Comparison of ENCODE assay signal across 8 cellular contexts in genomic region chr6:49550413-49551125, GRCh38. TPM values are rescaled to one million over a fixed set of nuclear protein-coding genes. Genes with fewer than 3 reads are reported as not detected.
DNase-seq lines count a peak whose midpoint lies in the region; ATAC-seq and TF ChIP-seq lines count a peak whose summit lies in the region.

C6orf141 (plus strand) TSS chr6:49550668; CDS start chr6:49550793, 125 bp downstream.

- WGBS in right cardiac atrium, result 1% methylated on average over 48 of the region's 48 CpGs

- intact Hi-C loops in right cardiac atrium (cut with DNase I), result no loop called here
- intact Hi-C loops in gastrocnemius medialis (cut with DNase I; ENCODE audit: low total_unique reads), result no loop called here
- intact Hi-C loops in posterior vena cava (cut with DNase I), result no loop called here

- TF ChIP-seq POLR2A in gastrocnemius medialis (IDR thresholded peaks at IDR 0.05), result no peak

- H3K9me3 Mint-ChIP-seq in activated naive CD4-positive, alpha-beta T cell treated with anti-CD3 and anti-CD28 coated beads, Interleukin-2, amount 10 ng/mL, durations not matched to agents 7 days and 5 days, result no peaks in the 10 kb centered on the region

- no peak within 1 kb of the TSS for H3K27ac Mint-ChIP-seq in activated naive CD4-positive, alpha-beta T cell treated with anti-CD3 and anti-CD28 coated beads, Interleukin-2, amount 10 ng/mL, durations not matched to agents 7 days and 5 days

- no peak within 1 kb of the TSS for H3K27ac ChIP-seq in right cardiac atrium (ENCODE audit: low read length)
- peak within 1 kb of the TSS in 3 of 4 donors; percentile 37 to 48 (median 40) for H3K27ac ChIP-seq in gastrocnemius medialis

- H3K27me3 Mint-ChIP-seq in activated naive CD4-positive, alpha-beta T cell treated with anti-CD3 and anti-CD28 coated beads, Interleukin-2, amount 10 ng/mL, durations not matched to agents 7 days and 5 days, result peaks cover 35% of the 10 kb centered on the region

- no peaks in the 10 kb centered on the region for H3K36me3 ChIP-seq in gastrocnemius medialis

- H3K4me3 ChIP-seq in right cardiac atrium (ENCODE audit: low read length) (peak within 1 kb of the TSS; percentile 47), gastrocnemius medialis (peak within 1 kb of the TSS; percentile 38 to 60 (median 54))

- H3K4me1 Mint-ChIP-seq in activated naive CD4-positive, alpha-beta T cell treated with anti-CD3 and anti-CD28 coated beads, Interleukin-2, amount 10 ng/mL, durations not matched to agents 7 days and 5 days, result peaks cover 21% of the 10 kb centered on the region

- peak within 1 kb of the TSS; percentile 68 for H3K4me3 Mint-ChIP-seq in activated naive CD4-positive, alpha-beta T cell treated with anti-CD3 and anti-CD28 coated beads, Interleukin-2, amount 10 ng/mL, durations not matched to agents 7 days and 5 days

- DNase-seq in NCI-H2227 (lab: John Stamatoyannopoulos, UW; ENCODE audit: unreplicated experiment) (peak; percentile 25), NCI-H2227 treated with DMSO at 0.1 percent for 48 hours (lab: John Stamatoyannopoulos, UW) (no peak), NCI-H146 (lab: John Stamatoyannopoulos, UW) (peak; percentile 92), right cardiac atrium (peak; percentile 11 to 69 (median 22)), gastrocnemius medialis (no peak), posterior vena cava (ENCODE audit: low spot score) (no peak)
- DNase-seq in activated naive CD4-positive, alpha-beta T cell treated with anti-CD3 and anti-CD28 coated beads, Interleukin-2, amount 10 ng/mL, durations not matched to agents 7 days and 5 days, result peak; percentile 59

- TF ChIP-seq CTCF in gastrocnemius medialis (IDR thresholded peaks at IDR 0.05 in 4 of 5, conservative IDR thresholded peaks at IDR 0.05 in 1 of 5), result no peak

- H3K4me1 ChIP-seq in right cardiac atrium (ENCODE audit: control insufficient read depth, insufficient read depth, low read length) (no peaks in the 10 kb centered on the region), gastrocnemius medialis (peaks cover 0 to 10% of the 10 kb centered on the region in 2 donors)

- CTCF ChIA-PET in activated naive CD4-positive, alpha-beta T cell treated with anti-CD3 and anti-CD28 coated beads, Interleukin-2, amount 10 ng/mL, durations not matched to agents 7 days and 5 days (lab: Charles Lee), result interaction anchor here (1.0 to 3.4 kb wide), 5 partner anchors 15 to 19 kb away, joined by 3 to 15 read pairs (median 4); no protein-coding TSS in a partner anchor

- H3K27me3 ChIP-seq in right cardiac atrium (ENCODE audit: control insufficient read depth, insufficient read depth), result no peaks in the 10 kb centered on the region
- peaks cover 13 to 21% (median 20%) of the 10 kb centered on the region in 3 donors for H3K27me3 ChIP-seq in gastrocnemius medialis

- ATAC-seq in HG02623 (IDR thresholded peaks at IDR 0.05; ENCODE audit: unreplicated experiment) (peak; percentile 68), right cardiac atrium (peak; percentile 52 to 74), gastrocnemius medialis (no peak)

- H3K9me3 ChIP-seq in right cardiac atrium (ENCODE audit: control insufficient read depth, low read length) (no peaks in the 10 kb centered on the region), gastrocnemius medialis (no peaks in the 10 kb centered on the region)

- in situ Hi-C loops in gastrocnemius medialis (cut with MboI; ENCODE audit: low sequenced_read_pairs in 4 of 4), result no loop called here

- no peaks in the 10 kb centered on the region for H3K36me3 Mint-ChIP-seq in activated naive CD4-positive, alpha-beta T cell treated with anti-CD3 and anti-CD28 coated beads, Interleukin-2, amount 10 ng/mL, durations not matched to agents 7 days and 5 days

RNA-seq across cellular contexts. Expression of gene C6orf141, which starts in this region (rescaled TPM):
- total RNA-seq in right cardiac atrium, result under 1 TPM; 0.23 to 0.49 (median 0.44) TPM
- polyA plus RNA-seq in right cardiac atrium, result 0.72 TPM
- total RNA-seq in gastrocnemius medialis, result 1 to 10 TPM in 3 of 4 donors, not detected in 1; 1.0 to 7.8 (median 1.5) TPM
- 1 to 10 TPM; 1.6 to 1.7 TPM for total RNA-seq in posterior vena cava

Comparison
In these comparisons a context has a peak if more than half of its experiments do, and no peak if none do; other contexts are left out.
1. DNase-seq: peak in NCI-H2227 (single experiment), NCI-H146 (single experiment) and activated naive CD4-positive, alpha-beta T cell treated with anti-CD3 and anti-CD28 coated beads, Interleukin-2, amount 10 ng/mL, durations not matched to agents 7 days and 5 days (single experiment); none in NCI-H2227 treated with DMSO at 0.1 percent for 48 hours (single experiment), gastrocnemius medialis (0 of 2) and posterior vena cava (single experiment).
2. Peak in DNase-seq, ATAC-seq and H3K4me3 ChIP-seq in right cardiac atrium; RNA of the gene not detected or under 1 TPM.